In genomic region chr12:54984602-54985376, GRCh38 we compare ENCODE assay signal across 10 cellular contexts. TPM values are rescaled to one million over a fixed set of nuclear protein-coding genes. Genes with fewer than 3 reads are reported as not detected.
DNase-seq lines count a peak whose midpoint lies in the region; ATAC-seq and TF ChIP-seq lines count a peak whose summit lies in the region.
"Had no signal": no experiment of that assay in that cellular context is flagged by ENCODE, and none has a peak within 500 bp of the region (broad histone marks: within the 10 kb centered on the region; RNA-seq: fewer than 3 reads in every experiment).

Gene TESPA1, minus strand, starts transcription at chr12:54984762. Its CDS starts 10,200 bp downstream, at chr12:54974562.

- H3K36me3 ChIP-seq in CD4-positive, alpha-beta memory T cell (ENCODE audit: insufficient read depth, low read length), result no peaks in the 10 kb centered on the region
- peaks cover 28% of the 10 kb centered on the region for H3K36me3 ChIP-seq in KOPT-K1 (ENCODE audit: insufficient read depth, low read length)
- no peaks in the 10 kb centered on the region for H3K36me3 ChIP-seq in heart left ventricle

- no peak for TF ChIP-seq POLR2A in heart left ventricle (IDR thresholded peaks at IDR 0.05)

- no peak for TF ChIP-seq CTCF in heart left ventricle (IDR thresholded peaks at IDR 0.05)

- CTCF ChIA-PET in CD4-positive, alpha-beta memory T cell (lab: Charles Lee; ENCODE audit: partially characterized antibody), result interaction anchor here (1.3 to 6.0 kb wide), 8 partner anchors 10 to 236 kb away, joined by 5 to 74 read pairs (median 30); no protein-coding TSS in a partner anchor

- H3K27me3 ChIP-seq in CD4-positive, alpha-beta memory T cell (ENCODE audit: insufficient read depth, low read length), result no peaks in the 10 kb centered on the region
- peaks cover 0 to 5% (median 0%) of the 10 kb centered on the region in 9 donors for H3K27me3 ChIP-seq in heart left ventricle

- DNase-seq in CD4-positive, alpha-beta memory T cell, result peak; percentile 86 to 94 (median 90)
- DNase-seq in activated CD8-positive, alpha-beta memory T cell treated with anti-CD3 and anti-CD28 coated beads for 1 hour (ENCODE audit: extremely low read depth in 1 of 2, low read depth in 1 of 2), result peak; percentile 64 to 75
- peak; percentile 59 to 78 (median 64) for DNase-seq in heart left ventricle
- DNase-seq in stimulated activated CD8-positive, alpha-beta memory T cell treated with anti-CD3 and anti-CD28 coated beads, Interleukin-2, amount 100 ng/mL, for 1 hour (ENCODE audit: low read depth in 2 of 2), result peak; percentile 65 to 70
- no peak for DNase-seq in glomerular visceral epithelial cell (ENCODE audit: extremely low spot score)
- DNase-seq in NCI-H1930 (lab: John Stamatoyannopoulos, UW), result no peak

- peak; percentile 95 for ATAC-seq in GM21447 (IDR thresholded peaks at IDR 0.05; ENCODE audit: unreplicated experiment)
- peak; percentile 70 to 85 (median 77) for ATAC-seq in heart left ventricle

- H3K4me1 ChIP-seq in CD4-positive, alpha-beta memory T cell (ENCODE audit: insufficient read depth, low read length), result peaks cover 71% of the 10 kb centered on the region
- H3K4me1 ChIP-seq in heart left ventricle, result peaks cover 0 to 41% (median 5%) of the 10 kb centered on the region in 12 donors

- peak within 1 kb of the TSS; percentile 97 to 100 (median 98) for H3K27ac Mint-ChIP-seq in CD4-positive, alpha-beta memory T cell

- peaks cover 0 to 3% (median 0%) of the 10 kb centered on the region in 8 donors for H3K9me3 Mint-ChIP-seq in CD4-positive, alpha-beta memory T cell

- H3K4me3 ChIP-seq in CD4-positive, alpha-beta memory T cell (ENCODE audit: low read length in 2 of 2), result peak within 1 kb of the TSS; percentile 66 to 86
- peak within 1 kb of the TSS in 7 of 12 donors; percentile 4 to 50 (median 11) for H3K4me3 ChIP-seq in heart left ventricle

- peak within 1 kb of the TSS; percentile 92 for H3K27ac ChIP-seq in CD4-positive, alpha-beta memory T cell (ENCODE audit: low read depth, low read length)
- H3K27ac ChIP-seq in KOPT-K1 (ENCODE audit: low read depth, low read length, poor library complexity, severe bottlenecking) (peak within 1 kb of the TSS; percentile 94), heart left ventricle (peak within 1 kb of the TSS in 7 of 12 donors; percentile 10 to 77 (median 54))
- H3K27ac ChIP-seq: C4-2B, epithelial cell of prostate had no signal

- 42 to 51% (median 45%) methylated on average over 14 of the region's 14 CpGs for WGBS in heart left ventricle, 4 donors

- POLR2A ChIA-PET in CD4-positive, alpha-beta memory T cell (lab: Charles Lee; ENCODE audit: partially characterized antibody), result interaction anchor here (0.8 to 5.5 kb wide), 17 partner anchors 8 to 833 kb away, joined by 3 to 141 read pairs (median 6); partner anchors contain the start of genes CBX5 and ORMDL2

- H3K4me1 Mint-ChIP-seq in CD4-positive, alpha-beta memory T cell, result peaks cover 53 to 97% (median 64%) of the 10 kb centered on the region in 4 donors

- H3K4me3 Mint-ChIP-seq in CD4-positive, alpha-beta memory T cell, result peak within 1 kb of the TSS; percentile 89 to 99 (median 95)

- intact Hi-C loops in CD4-positive, alpha-beta memory T cell (cut with micrococcal nuclease), result loop anchor here (1.0 to 10.0 kb wide), 5 partner anchors 9 to 830 kb away; partner anchors contain the start of genes MUCL1, ORMDL2 and SARNP
- intact Hi-C loops in heart left ventricle (cut with DNase I), result no loop called here

- peaks cover 41 to 50% of the 10 kb centered on the region in 2 donors for H3K36me3 Mint-ChIP-seq in CD4-positive, alpha-beta memory T cell

- no peaks in the 10 kb centered on the region for H3K27me3 Mint-ChIP-seq in CD4-positive, alpha-beta memory T cell

- no peaks in the 10 kb centered on the region for H3K9me3 ChIP-seq in CD4-positive, alpha-beta memory T cell (ENCODE audit: control insufficient read depth in 1 of 2, low read length in 2 of 2)
- H3K9me3 ChIP-seq in KOPT-K1 (ENCODE audit: insufficient read depth, low read length, poor library complexity, severe bottlenecking) (no peaks in the 10 kb centered on the region), heart left ventricle (peaks cover 0 to 4% (median 0%) of the 10 kb centered on the region in 12 donors)

RNA-seq across cellular contexts. Expression of gene TESPA1, which starts in this region (rescaled TPM):
- total RNA-seq in CD4-positive, alpha-beta memory T cell, result 100 to 1,000 TPM; 269 to 287 TPM
- polyA plus RNA-seq in CD4-positive, alpha-beta memory T cell, result 100 to 1,000 TPM; 105 to 216 TPM
- total RNA-seq in heart left ventricle, result 1 to 10 TPM in 2 of 9 donors, under 1 TPM in 6, not detected in 1; 0.16 to 2.9 (median 0.50) TPM
- under 1 TPM; 0.23 to 0.47 TPM for polyA plus RNA-seq in heart left ventricle

Comparison
In these comparisons a context has a peak if more than half of its experiments do, and no peak if none do; other contexts are left out.
1. RNA of gene TESPA1 (total RNA-seq): 269 to 287 TPM in CD4-positive, alpha-beta memory T cell; 0.16 to 2.9 TPM in heart left ventricle; every median in the first group is over 10 times any median in the second.
2. RNA of gene TESPA1 (polyA plus RNA-seq): 105 to 216 TPM in CD4-positive, alpha-beta memory T cell; 0.23 to 0.47 TPM in heart left ventricle; every median in the first group is over 10 times any median in the second.
3. DNase-seq: peak in CD4-positive, alpha-beta memory T cell (5 of 5), activated CD8-positive, alpha-beta memory T cell treated with anti-CD3 and anti-CD28 coated beads for 1 hour (2 of 2), heart left ventricle (5 of 5) and stimulated activated CD8-positive, alpha-beta memory T cell treated with anti-CD3 and anti-CD28 coated beads, Interleukin-2, amount 100 ng/mL, for 1 hour (2 of 2); none in glomerular visceral epithelial cell (single experiment) and NCI-H1930 (0 of 2).
4. Peak in every context shown above with its lines, with median percentiles within 50 percentile points of each other: H3K27ac ChIP-seq.